Comparison of ENCODE assay signal across 12 cellular contexts in the genomic region with DNA sequence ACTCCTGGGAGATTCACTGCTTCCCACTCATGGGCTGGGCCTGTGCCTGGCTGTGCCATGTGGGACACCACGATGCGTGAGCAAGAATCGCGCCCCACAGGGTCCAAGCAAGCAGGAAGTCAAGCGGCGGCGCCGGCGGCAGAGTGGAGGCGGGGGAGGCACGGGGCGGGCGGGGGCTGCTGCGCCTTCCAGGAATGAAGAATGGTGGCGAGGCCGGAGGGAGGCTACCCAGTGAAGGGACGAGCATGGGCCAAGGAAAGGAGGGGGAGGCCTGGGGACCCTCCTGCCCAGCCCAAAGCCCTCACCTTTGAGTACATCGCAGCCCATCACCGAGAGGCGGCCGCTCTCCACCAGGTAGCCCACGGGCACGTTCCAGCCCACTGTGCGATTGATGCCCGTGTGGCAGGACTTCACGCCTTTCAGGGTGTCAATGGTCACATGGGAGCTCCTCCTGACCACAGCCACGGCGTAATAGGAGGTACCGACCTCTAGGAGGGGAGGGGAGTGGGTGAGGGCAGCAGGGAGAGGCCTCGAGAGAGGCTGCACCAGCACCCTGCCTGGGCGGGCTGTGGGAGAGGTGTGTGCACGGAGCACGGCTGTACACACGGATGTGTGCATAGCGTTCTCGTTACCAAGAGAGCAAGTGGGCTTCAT. TPM values are rescaled to one million over a fixed set of nuclear protein-coding genes. Genes with fewer than 3 reads are reported as not detected.
DNase-seq lines count a peak whose midpoint lies in the region; ATAC-seq, FAIRE-seq and TF ChIP-seq lines count a peak whose summit lies in the region.
"Had no signal": no experiment of that assay in that cellular context is flagged by ENCODE, and none has a peak within 500 bp of the region (broad histone marks: within the 10 kb centered on the region; RNA-seq: fewer than 3 reads in every experiment).

No MANE protein-coding gene starts in this region.

- TF ChIP-seq POLR2A in NB4 (IDR thresholded peaks at IDR 0.05; ENCODE audit: extremely low read depth, insufficient read length) (no peak), GM12892 (IDR thresholded peaks at IDR 0.05; ENCODE audit: low read depth, low read length) (no peak)

- ATAC-seq in HG02678 (IDR thresholded peaks at IDR 0.05; ENCODE audit: unreplicated experiment): no peak
- ATAC-seq: esophagus mucosa had no signal

- DNase-seq in AG20443 (ENCODE audit: low spot score) (peak; percentile 3), DMS79 (lab: John Stamatoyannopoulos, UW) (peak; percentile 60), NB4 (ENCODE audit: low read depth) (peak; percentile 49), glutamatergic neuron (no peak), SHP77 treated with DMSO at 0.1 percent for 48 hours (lab: John Stamatoyannopoulos, UW) (no peak), GM12892 (ENCODE audit: insufficient read length) (no peak)
- no peak for DNase-seq in stimulated activated CD4-positive, alpha-beta T cell treated with anti-CD3 and anti-CD28 coated beads, Interleukin-2, amount 100 ng/mL, for 48 hours
- DNase-seq: activated CD4-positive, CD25-positive, alpha-beta regulatory T cell; caudate nucleus; stimulated activated CD4-positive, alpha-beta T cell treated with anti-CD3 and anti-CD28 coated beads, Interleukin-4, amount 100 ng/mL, for 4 hours had no signal

- FAIRE-seq in GM12892 (lab: Jason Lieb, UNC): no peak

- peak overlapping the region; percentile 78 for H3K4me3 Mint-ChIP-seq in glutamatergic neuron (ENCODE audit: unreplicated experiment)

- H3K4me1 Mint-ChIP-seq in glutamatergic neuron (ENCODE audit: low read depth, unreplicated experiment): peaks cover 47% of the 10 kb centered on the region

- no peak for TF ChIP-seq CTCF in NB4 (IDR thresholded peaks at IDR 0.05; ENCODE audit: low read depth, low read length)
- no peak for TF ChIP-seq CTCF in glutamatergic neuron (IDR thresholded peaks at IDR 0.05; ENCODE audit: partially characterized antibody, unreplicated experiment)

- peak overlapping the region; percentile 37 for H3K4me3 ChIP-seq in NB4 (ENCODE audit: low read depth, low read length)

- peaks cover 26% of the 10 kb centered on the region for H3K27me3 Mint-ChIP-seq in glutamatergic neuron (ENCODE audit: unreplicated experiment)

- peak overlapping the region; percentile 59 for H3K27ac Mint-ChIP-seq in glutamatergic neuron (ENCODE audit: unreplicated experiment)

- H3K9me3 Mint-ChIP-seq in glutamatergic neuron (ENCODE audit: unreplicated experiment): peaks cover 16% of the 10 kb centered on the region

- H3K36me3 Mint-ChIP-seq in glutamatergic neuron (ENCODE audit: unreplicated experiment): no peaks in the 10 kb centered on the region

RNA-seq across cellular contexts. Expression of a gene that starts 5.5 kb away (rescaled TPM):
- 31.8 TPM for total RNA-seq in glutamatergic neuron (ENCODE audit: unreplicated experiment)
- 17.9 TPM for polyA plus RNA-seq in GM12892 (2012; ENCODE audit: missing spikeins)

RNA-seq across cellular contexts. Expression of a gene that starts 55.5 kb away (rescaled TPM):
- total RNA-seq in glutamatergic neuron (ENCODE audit: unreplicated experiment): 4.7 TPM
- polyA plus RNA-seq in GM12892 (2012; ENCODE audit: missing spikeins): 3.3 TPM

Comparison
In these comparisons a context has a peak if more than half of its experiments do, and no peak if none do; other contexts are left out.
1. DNase-seq: peak in AG20443 (single experiment), DMS79 (single experiment) and NB4 (single experiment); none in glutamatergic neuron (single experiment), SHP77 treated with DMSO at 0.1 percent for 48 hours (single experiment), GM12892 (single experiment) and stimulated activated CD4-positive, alpha-beta T cell treated with anti-CD3 and anti-CD28 coated beads, Interleukin-2, amount 100 ng/mL, for 48 hours (0 of 2).